In the genomic region with DNA sequence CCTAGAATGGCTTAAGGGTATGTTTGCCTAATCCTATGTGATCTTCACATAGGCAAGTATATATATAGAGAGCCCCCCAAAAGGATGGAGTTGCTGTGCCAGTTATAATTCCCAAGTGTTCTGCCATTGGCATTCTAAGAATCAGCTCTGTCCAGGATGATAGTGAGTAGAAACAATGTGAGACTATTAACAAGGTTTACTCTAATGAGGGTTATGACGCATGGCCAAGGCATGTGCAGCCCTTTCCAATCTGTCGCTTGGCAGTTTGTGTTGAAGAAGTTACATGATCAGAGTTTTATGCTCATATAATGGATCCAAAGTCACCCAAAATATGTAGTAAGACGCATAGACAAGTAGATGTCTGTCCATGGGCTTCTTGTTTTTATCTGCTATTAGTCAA, we compare ENCODE assay signal across 31 cellular contexts. TPM values are rescaled to one million over a fixed set of nuclear protein-coding genes. Genes with fewer than 3 reads are reported as not detected.
"Had no signal": no experiment of that assay in that cellular context is flagged by ENCODE, and none has a peak within 500 bp of the region (broad histone marks: within the 10 kb centered on the region; RNA-seq: fewer than 3 reads in every experiment).

No MANE protein-coding gene starts in this region.

- H3K4me1 ChIP-seq: esophagus muscularis mucosa, foreskin keratinocyte, left lung, right lobe of liver, suprapubic skin, transverse colon, vagina had no signal

- DNase-seq: dermis blood vessel endothelial cell; effector memory CD4-positive, alpha-beta T cell; foreskin keratinocyte; glutamatergic neuron; heart right ventricle; hippocampal formation; left cardiac atrium; left lung; mesendoderm; midbrain; naive thymus-derived CD8-positive, alpha-beta T cell; nephron progenitor cell; nucleus accumbens; ovary; posterior cingulate gyrus; right lobe of liver; stimulated activated naive CD4-positive, alpha-beta T cell; stimulated activated naive CD8-positive, alpha-beta T cell treated with anti-CD3 and anti-CD28 coated beads, Interleukin-15, amount 100 ng/mL, for 72 hours; transverse colon had no signal

- ATAC-seq: foreskin keratinocyte; left cardiac atrium; left lung; naive thymus-derived CD8-positive, alpha-beta T cell; right lobe of liver; stimulated activated naive CD8-positive, alpha-beta T cell treated with anti-CD3 and anti-CD28 coated beads, Interleukin-15, amount 100 ng/mL, for 72 hours had no signal

- H3K9me3 ChIP-seq: esophagus muscularis mucosa, left lung, ovary, right lobe of liver, suprapubic skin, transverse colon, vagina had no signal

- H3K27ac ChIP-seq: coronary artery, esophagus muscularis mucosa, foreskin keratinocyte, left lung, ovary, right lobe of liver, suprapubic skin, transverse colon, vagina had no signal

- H3K4me3 ChIP-seq: coronary artery, esophagus muscularis mucosa, heart right ventricle, left lung, ovary, right lobe of liver, suprapubic skin, transverse colon, vagina had no signal

- H3K36me3 ChIP-seq: esophagus muscularis mucosa, heart right ventricle, left lung, ovary, right lobe of liver, suprapubic skin, transverse colon, vagina had no signal

- H3K27me3 ChIP-seq: esophagus muscularis mucosa, heart right ventricle, left lung, ovary, right lobe of liver, suprapubic skin, transverse colon, vagina had no signal

RNA-seq across cellular contexts. Expression of gene VGLL2, which starts 33.6 kb away (rescaled TPM):
- total RNA-seq: dermis blood vessel endothelial cell; endothelial cell of umbilical vein; epithelial cell of proximal tubule; esophagus muscularis mucosa; fibroblast of lung; foreskin keratinocyte; kidney epithelial cell; left lung; lower leg skin; lung microvascular endothelial cell; naive thymus-derived CD8-positive, alpha-beta T cell; pulmonary artery endothelial cell; right lobe of liver; suprapubic skin; transverse colon; ureter; vagina had no signal
- polyA plus RNA-seq: endothelial cell of umbilical vein; fibroblast of lung; foreskin keratinocyte; naive thymus-derived CD8-positive, alpha-beta T cell; ovary had no signal
